In the genomic region with DNA sequence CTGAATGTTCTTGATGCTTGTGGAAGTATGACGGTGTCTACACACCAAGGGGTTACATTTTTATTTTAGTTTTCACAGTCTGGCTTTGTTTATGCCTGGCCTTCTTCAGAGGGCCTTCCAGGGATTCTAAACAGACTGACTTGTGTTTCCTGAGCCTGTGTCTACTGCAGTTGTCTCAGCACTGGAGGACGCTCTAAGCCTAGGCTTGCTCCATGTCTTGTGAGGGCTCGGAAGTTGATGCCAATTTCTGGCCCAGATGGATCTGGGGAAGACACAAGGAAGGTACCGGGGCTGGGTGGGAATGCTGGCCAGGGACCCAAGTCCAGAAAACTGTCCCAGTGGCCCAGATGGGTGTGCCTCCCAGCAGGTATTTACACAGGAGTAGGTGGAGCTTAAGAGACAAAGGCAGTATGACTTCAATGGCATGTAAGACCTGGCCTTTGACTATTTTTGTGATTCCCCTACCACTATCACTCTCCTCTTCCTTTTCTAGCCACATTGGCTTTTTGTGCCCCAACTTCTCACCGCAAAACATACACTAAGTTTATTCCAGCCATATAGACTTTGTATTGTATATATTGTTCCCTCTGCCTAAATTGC, we compare ENCODE assay signal across 23 cellular contexts.
"Had no signal": no experiment of that assay in that cellular context is flagged by ENCODE, and none has a peak within 500 bp of the region (broad histone marks: within the 10 kb centered on the region; RNA-seq: fewer than 3 reads in every experiment).

No MANE protein-coding gene starts in this region.

- H3K27me3 ChIP-seq: cardiac muscle cell, esophagus squamous epithelium, suprapubic skin had no signal

- H3K4me1 Mint-ChIP-seq: naive B cell; neural crest cell; stimulated activated naive CD8-positive, alpha-beta T cell treated with anti-CD3 and anti-CD28 coated beads, Interleukin-15, amount 100 ng/mL, for 72 hours had no signal

- H3K4me3 Mint-ChIP-seq: activated naive CD8-positive, alpha-beta T cell; activated T-helper 1 cell treated with anti-CD3 and anti-CD28 coated beads, Interleukin-12 subunit alpha, Interleukin-12 subunit beta, Interleukin-2, Interleukin-4 antibody, amounts not matched to agents 30 ng/mL and 10 ng/mL and 1 ng/mL, durations not matched to agents 14 hours and 24 hours and 36 hours; naive B cell; neural crest cell; stimulated activated naive CD8-positive, alpha-beta T cell treated with anti-CD3 and anti-CD28 coated beads, Interleukin-15, amount 100 ng/mL, for 72 hours; T-helper 1 cell treated with Interleukin-12 subunit alpha and Interleukin-12 subunit beta and Interleukin-4 antibody, amounts not matched to agents 30 μg/mL and 1 μg/mL, for 36 hours; type B pancreatic cell had no signal

- ATAC-seq: right cardiac atrium; stimulated activated naive CD8-positive, alpha-beta T cell treated with anti-CD3 and anti-CD28 coated beads, Interleukin-15, amount 100 ng/mL, for 72 hours had no signal

- H3K36me3 Mint-ChIP-seq: naive B cell, type B pancreatic cell had no signal

- H3K27ac Mint-ChIP-seq: activated naive CD8-positive, alpha-beta T cell; activated T-helper 1 cell treated with anti-CD3 and anti-CD28 coated beads, Interleukin-12 subunit alpha, Interleukin-12 subunit beta, Interleukin-2, Interleukin-4 antibody, amounts not matched to agents 30 ng/mL and 10 ng/mL and 1 ng/mL, durations not matched to agents 14 hours and 24 hours and 36 hours; naive B cell; T-helper 1 cell treated with Interleukin-12 subunit alpha and Interleukin-12 subunit beta and Interleukin-4 antibody, amounts not matched to agents 30 μg/mL and 1 μg/mL, for 36 hours; type B pancreatic cell had no signal

- H3K4me1 ChIP-seq: esophagus squamous epithelium, left ventricle myocardium inferior, prostate gland, suprapubic skin had no signal

- DNase-seq: activated CD4-positive, alpha-beta T cell treated with anti-CD3 and anti-CD28 coated beads for 1 hour; activated CD4-positive, alpha-beta T cell treated with anti-CD3 and anti-CD28 coated beads, Interleukin-2, amount 50 U/mL, for 4 hours; activated gamma-delta T cell treated with Interleukin-2 at 50 U/mL for 16 hours; amniotic stem cell; dermis blood vessel endothelial cell; effector memory CD4-positive, alpha-beta T cell; esophagus squamous epithelium; kidney; left ventricle myocardium inferior; naive B cell; right cardiac atrium; stimulated activated CD4-positive, alpha-beta T cell treated with anti-CD3 and anti-CD28 coated beads, Interleukin-15, amount 100 ng/mL, for 24 hours; stimulated activated CD4-positive, alpha-beta T cell treated with anti-CD3 and anti-CD28 coated beads, Interleukin-2, amount 100 ng/mL, for 48 hours; stimulated activated naive CD8-positive, alpha-beta T cell treated with anti-CD3 and anti-CD28 coated beads, Interleukin-15, amount 100 ng/mL, for 72 hours had no signal

- H3K36me3 ChIP-seq: cardiac muscle cell, esophagus squamous epithelium, prostate gland, suprapubic skin had no signal

- H3K9me3 Mint-ChIP-seq: activated T-helper 1 cell treated with anti-CD3 and anti-CD28 coated beads, Interleukin-12 subunit alpha, Interleukin-12 subunit beta, Interleukin-2, Interleukin-4 antibody, amounts not matched to agents 30 ng/mL and 10 ng/mL and 1 ng/mL, durations not matched to agents 14 hours and 24 hours and 36 hours; T-helper 1 cell treated with Interleukin-12 subunit alpha and Interleukin-12 subunit beta and Interleukin-4 antibody, amounts not matched to agents 30 μg/mL and 1 μg/mL, for 36 hours had no signal

- H3K9me3 ChIP-seq: prostate gland had no signal

- H3K27ac ChIP-seq: cardiac muscle cell, esophagus squamous epithelium, left ventricle myocardium inferior, prostate gland, skin epidermis, suprapubic skin had no signal

- H3K27me3 Mint-ChIP-seq: naive B cell, type B pancreatic cell had no signal

- H3K4me3 ChIP-seq: cardiac muscle cell, esophagus squamous epithelium, left ventricle myocardium inferior, prostate gland, skin epidermis, suprapubic skin had no signal
